In the genomic region with DNA sequence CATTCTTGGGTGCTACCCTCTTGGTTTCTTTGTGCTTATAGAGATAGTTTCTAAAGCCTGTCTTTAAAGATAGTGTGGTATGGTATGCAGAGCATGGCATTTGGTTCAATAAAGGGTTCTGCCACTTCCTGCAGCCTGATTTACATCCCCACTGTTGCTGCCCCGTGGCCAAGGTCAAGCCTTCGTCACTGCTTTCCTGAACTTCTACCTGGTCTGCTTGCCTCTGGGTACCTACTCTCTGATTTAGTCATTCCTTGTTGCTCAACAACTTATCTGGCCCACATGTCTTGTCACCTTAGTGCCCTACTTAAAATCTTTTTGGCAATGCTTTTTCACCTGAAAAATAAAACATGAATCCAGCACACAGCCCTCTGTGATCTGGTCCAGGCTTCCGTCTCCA, we compare ENCODE assay signal across 28 cellular contexts.
DNase-seq lines count a peak whose midpoint lies in the region; ATAC-seq and TF ChIP-seq lines count a peak whose summit lies in the region.
"Had no signal": no experiment of that assay in that cellular context is flagged by ENCODE, and none has a peak within 500 bp of the region (broad histone marks: within the 10 kb centered on the region; RNA-seq: fewer than 3 reads in every experiment).

No MANE protein-coding gene starts in this region.

- H3K4me2 ChIP-seq in BLaER1: peak overlapping the region; percentile 23; the same call in 1 of the 2 replicates
- no peak overlapping the region for H3K4me2 ChIP-seq in H9 (ENCODE audit: insufficient read depth, insufficient read length, low read length)
- no peak overlapping the region for H3K4me2 ChIP-seq in GM23248 (ENCODE audit: unreplicated experiment)
- H3K4me2 ChIP-seq: A549 had no signal

- H3K18ac ChIP-seq in H9 (ENCODE audit: insufficient read length, low read depth, low read length): no peak overlapping the region

- WGBS in H9 (ENCODE audit: extremely low coverage, insufficient read length, low lambda C conversion rate): no CpG with 5 or more reads among the region's 3 CpGs
- 69 to 85% methylated on average over 3 of the region's 3 CpGs for WGBS in GM23248 (ENCODE audit: low coverage in 1 of 2, low lambda C conversion rate in 2 of 2, missing lambda C conversion rate in 2 of 2), 2 experiments

- BruUV-seq in Caco-2 (replicated peaks; lab: Mats Ljungman, UMichigan): no TSS peak

- H2BK20ac ChIP-seq in H9 (ENCODE audit: low read depth, low read length, poor library complexity, severe bottlenecking): no peak overlapping the region

- H4K91ac ChIP-seq in H9 (ENCODE audit: insufficient read length, low read depth, low read length): no peak overlapping the region

- POLR2A ChIA-PET in Caco-2 (lab: Charles Lee): no interaction called here

- no peak overlapping the region for H3K23ac ChIP-seq in H9 (ENCODE audit: insufficient read length, low read depth, low read length)

- intact Hi-C loops in Caco-2 (cut with micrococcal nuclease; ENCODE audit: unreplicated experiment): no loop called here

- no peaks in the 10 kb centered on the region for H3K79me2 ChIP-seq in H9 (ENCODE audit: insufficient read depth, low read length)
- no peaks in the 10 kb centered on the region for H3K79me2 ChIP-seq in GM23248 (ENCODE audit: insufficient read depth)

- H3K4me3 Mint-ChIP-seq in H9 (no peak overlapping the region), osteocyte (ENCODE audit: unreplicated experiment) (no peak overlapping the region), Caco-2 (ENCODE audit: unreplicated experiment) (no peak overlapping the region)
- H3K4me3 Mint-ChIP-seq: CD14-positive monocyte; CD8-positive, alpha-beta memory T cell; HFFc6 had no signal

- H3K27ac Mint-ChIP-seq in H9: no peak overlapping the region
- no peak overlapping the region for H3K27ac Mint-ChIP-seq in osteocyte (ENCODE audit: unreplicated experiment)
- no peak overlapping the region for H3K27ac Mint-ChIP-seq in Caco-2 (ENCODE audit: unreplicated experiment)
- H3K27ac Mint-ChIP-seq: CD8-positive, alpha-beta memory T cell; HFFc6 had no signal

- no peak overlapping the region for H3K4ac ChIP-seq in H9 (ENCODE audit: low read depth, low read length)

- no peaks in the 10 kb centered on the region for H3K79me1 ChIP-seq in H9 (ENCODE audit: insufficient read depth, low read depth, low read length, poor library complexity, severe bottlenecking)

- H3T11ph ChIP-seq in H9 (ENCODE audit: low read length): no peak overlapping the region

- H4K5ac ChIP-seq in H9 (ENCODE audit: insufficient read length, low read depth, low read length): no peak overlapping the region

- peaks cover 8% of the 10 kb centered on the region for H3K4me1 ChIP-seq in BLaER1
- peaks cover 15% of the 10 kb centered on the region for H3K4me1 ChIP-seq in H9 (ENCODE audit: insufficient read depth, low read length)
- no peaks in the 10 kb centered on the region for H3K4me1 ChIP-seq in GM23248 (ENCODE audit: insufficient read depth)
- no peaks in the 10 kb centered on the region for H3K4me1 ChIP-seq in Caco-2
- H3K4me1 ChIP-seq: A549, HAP-1 had no signal

- no peak overlapping the region for H2AFZ ChIP-seq in H9 (ENCODE audit: low read length)
- H2AFZ ChIP-seq in GM23248: no peak overlapping the region

- no peaks in the 10 kb centered on the region for H3K27me3 Mint-ChIP-seq in H9 (ENCODE audit: low read depth)
- H3K27me3 Mint-ChIP-seq in osteocyte (ENCODE audit: unreplicated experiment): no peaks in the 10 kb centered on the region
- peaks cover 11% of the 10 kb centered on the region for H3K27me3 Mint-ChIP-seq in Caco-2 (ENCODE audit: insufficient read depth, unreplicated experiment)

- H4K20me1 ChIP-seq in BLaER1 (no peaks in the 10 kb centered on the region), H9 (ENCODE audit: control insufficient read depth, insufficient read depth, insufficient read length) (no peaks in the 10 kb centered on the region), GM23248 (ENCODE audit: insufficient read depth) (no peaks in the 10 kb centered on the region)

- H2BK5ac ChIP-seq in H9 (ENCODE audit: insufficient read length, low read length): no peak overlapping the region

- no peaks in the 10 kb centered on the region for H3K27me3 ChIP-seq in BLaER1
- H3K27me3 ChIP-seq in H9 (ENCODE audit: insufficient read depth, low read length): no peaks in the 10 kb centered on the region
- no peaks in the 10 kb centered on the region for H3K27me3 ChIP-seq in GM23248 (replicated peaks; ENCODE audit: insufficient read depth)
- no peaks in the 10 kb centered on the region for H3K27me3 ChIP-seq in Caco-2 (replicated peaks; ENCODE audit: control insufficient read depth, insufficient read depth, low read length)

- H3K36me3 Mint-ChIP-seq in H9 (ENCODE audit: insufficient read depth in 1 of 3, low read depth in 3 of 3): no peaks in the 10 kb centered on the region
- H3K36me3 Mint-ChIP-seq in osteocyte (ENCODE audit: unreplicated experiment): no peaks in the 10 kb centered on the region
- H3K36me3 Mint-ChIP-seq in Caco-2 (ENCODE audit: insufficient read depth, unreplicated experiment): no peaks in the 10 kb centered on the region
- H3K36me3 Mint-ChIP-seq: CD14-positive monocyte had no signal

- H3K9ac ChIP-seq in BLaER1 (no peak overlapping the region), H9 (ENCODE audit: extremely low read depth, insufficient read length, low read length) (no peak overlapping the region), GM23248 (no peak overlapping the region)

- H3K9me2 ChIP-seq in GM23248 (ENCODE audit: insufficient read depth): no peaks in the 10 kb centered on the region

- in situ Hi-C loops in GM23248 (cut with MboI): no loop called here

- no peaks in the 10 kb centered on the region for H3K23me2 ChIP-seq in H9 (ENCODE audit: insufficient read length, low read depth, low read length, poor library complexity, severe bottlenecking)

- H3K56ac ChIP-seq in H9 (ENCODE audit: insufficient read length, low read depth, low read length): no peak overlapping the region

- no peak overlapping the region for H2BK12ac ChIP-seq in H9 (ENCODE audit: insufficient read length, low read depth, low read length)

- no peak overlapping the region for H4K8ac ChIP-seq in H9 (replicated peaks; ENCODE audit: insufficient read length, low read depth, low read length)

- no peaks in the 10 kb centered on the region for H3K9me3 Mint-ChIP-seq in H9
- H3K9me3 Mint-ChIP-seq in osteocyte (ENCODE audit: unreplicated experiment): peaks cover 6% of the 10 kb centered on the region
- no peaks in the 10 kb centered on the region for H3K9me3 Mint-ChIP-seq in Caco-2 (ENCODE audit: unreplicated experiment)
- H3K9me3 Mint-ChIP-seq: CD8-positive, alpha-beta memory T cell; HFFc6 had no signal

- H2AK5ac ChIP-seq in H9 (ENCODE audit: insufficient read length, low read length): no peak overlapping the region

- H3K27ac ChIP-seq in BLaER1 (no peak overlapping the region), H9 (ENCODE audit: insufficient read length, low read depth, low read length) (no peak overlapping the region), GM23248 (no peak overlapping the region)
- H3K27ac ChIP-seq: A549, SK-N-MC had no signal

- H3K4me1 Mint-ChIP-seq in H9 (peaks cover 32 to 39% of the 10 kb centered on the region in 2 experiments), osteocyte (ENCODE audit: unreplicated experiment) (peaks cover 10% of the 10 kb centered on the region), Caco-2 (ENCODE audit: low read depth, unreplicated experiment) (no peaks in the 10 kb centered on the region)
- H3K4me1 Mint-ChIP-seq: CD14-positive monocyte had no signal

- peak overlapping the region; percentile 44 for H2BK120ac ChIP-seq in H9 (ENCODE audit: low read depth, low read length, poor library complexity, severe bottlenecking)

- H3K36me3 ChIP-seq in BLaER1 (no peaks in the 10 kb centered on the region), GM23248 (ENCODE audit: low read depth) (no peaks in the 10 kb centered on the region), Caco-2 (ENCODE audit: control insufficient read depth, insufficient read depth, low read length) (no peaks in the 10 kb centered on the region)
- H3K36me3 ChIP-seq: HAP-1 had no signal

- H3K9me3 ChIP-seq in BLaER1 (no peaks in the 10 kb centered on the region), H9 (ENCODE audit: control insufficient read depth, low read depth, low read length) (no peaks in the 10 kb centered on the region), GM23248 (ENCODE audit: low read depth) (no peaks in the 10 kb centered on the region), Caco-2 (no peaks in the 10 kb centered on the region)
- H3K9me3 ChIP-seq: A549, HAP-1 had no signal

- CTCF ChIA-PET in Caco-2 (lab: Charles Lee): no interaction called here

- DNase-seq in H9: no peak
- DNase-seq in ecto neural progenitor cell (ENCODE audit: low spot score): peak; percentile 18
- peak; percentile 36 for DNase-seq in osteocyte (ENCODE audit: extremely low spot score, unreplicated experiment)
- no peak for DNase-seq in GM23248
- no peak for DNase-seq in Caco-2
- DNase-seq: AML-193; Calu3; CD8-positive, alpha-beta memory T cell; DMS79 treated with DMSO at 0.1 percent for 48 hours; GF-D8; HFFc6; IMR-90; KG1; NCI-H1092 treated with DMSO at 0.1 percent for 48 hours; NCI-H1436; NCI-H187; NCI-H2081 treated with DMSO at 0.1 percent for 48 hours; NCI-H2171; NCI-H226; NCI-H510A; NCI-H69; SIG-M5 had no signal

- H2BK15ac ChIP-seq in H9 (ENCODE audit: low read depth, low read length): no peak overlapping the region

- H3K4me3 ChIP-seq in BLaER1 (no peak overlapping the region), GM23248 (no peak overlapping the region), Caco-2 (ENCODE audit: low read depth, low read length) (no peak overlapping the region)
- H3K4me3 ChIP-seq: A549, HAP-1, SK-N-MC had no signal

- H3F3A ChIP-seq in GM23248 (ENCODE audit: insufficient read depth): no peaks in the 10 kb centered on the region

- TF ChIP-seq CTCF in H9 (conservative IDR thresholded peaks at IDR 0.05) (no peak), osteocyte (IDR thresholded peaks at IDR 0.05) (no peak), Caco-2 (IDR thresholded peaks at IDR 0.05; ENCODE audit: insufficient read depth in 1 of 2, low read depth in 1 of 2, low read length in 1 of 2, severe bottlenecking in 1 of 2, unreplicated experiment in 1 of 2) (no peak)

- ATAC-seq in GM18868 (IDR thresholded peaks at IDR 0.05; ENCODE audit: unreplicated experiment): no peak
- ATAC-seq: A549 had no signal

- H3K14ac ChIP-seq in H9 (ENCODE audit: insufficient read depth, low read length): no peak overlapping the region

Comparison
In these comparisons a context has a peak if more than half of its experiments do, and no peak if none do; other contexts are left out.
1. DNase-seq: peak in ecto neural progenitor cell (single experiment) and osteocyte (single experiment); none in H9 (single experiment), GM23248 (single experiment) and Caco-2 (0 of 2).